In genomic region chr2:233976690-233977294, GRCh38 we compare ENCODE assay signal across 9 cellular contexts. TPM values are rescaled to one million over a fixed set of nuclear protein-coding genes. Genes with fewer than 3 reads are reported as not detected.
DNase-seq lines count a peak whose midpoint lies in the region; ATAC-seq and TF ChIP-seq lines count a peak whose summit lies in the region.
"Had no signal": no experiment of that assay in that cellular context is flagged by ENCODE, and none has a peak within 500 bp of the region (broad histone marks: within the 10 kb centered on the region; RNA-seq: fewer than 3 reads in every experiment).

No MANE protein-coding gene starts in this region.

- H3K4me3 ChIP-seq in CD4-positive, alpha-beta memory T cell (ENCODE audit: low read length in 2 of 2), result no peak overlapping the region
- H3K4me3 ChIP-seq in GM23248 (no peak overlapping the region), psoas muscle (no peak overlapping the region)

- no peaks in the 10 kb centered on the region for H3K36me3 Mint-ChIP-seq in CD4-positive, alpha-beta memory T cell

- in situ Hi-C loops in GM23248 (cut with MboI), result loop anchor here (10.0 to 25.0 kb wide), 2 partner anchors 518 to 1136 kb away; partner anchors contain the start of gene ARL4C

- TF ChIP-seq CTCF in psoas muscle (IDR thresholded peaks at IDR 0.05), result no peak

- H3K9ac ChIP-seq in GM23248, result no peak overlapping the region

- peak; percentile 40 to 69 (median 66) for DNase-seq in CD4-positive, alpha-beta memory T cell
- DNase-seq in GM23248 (peak; percentile 75), NCI-H82 treated with DMSO at 0.1 percent for 48 hours (lab: John Stamatoyannopoulos, UW; ENCODE audit: unreplicated experiment) (peak; percentile 69), dedifferentiated amniotic fluid mesenchymal stem cell (ENCODE audit: extremely low spot score) (peak; percentile 73), middle frontal gyrus (ENCODE audit: extremely low spot score, low spot score) (peak; percentile 9), psoas muscle (no peak)

- H3K79me2 ChIP-seq in GM23248 (ENCODE audit: insufficient read depth), result no peaks in the 10 kb centered on the region

- POLR2A ChIA-PET in CD4-positive, alpha-beta memory T cell (lab: Charles Lee; ENCODE audit: partially characterized antibody), result interaction anchor here (1.1 to 1.8 kb wide), 8 partner anchors 14 to 524 kb away, joined by 3 to 8 read pairs (median 3); no protein-coding TSS in a partner anchor

- CTCF ChIA-PET in CD4-positive, alpha-beta memory T cell (lab: Charles Lee; ENCODE audit: partially characterized antibody), result interaction anchor here (0.8 to 4.3 kb wide), 13 partner anchors 56 to 569 kb away, joined by 3 to 40 read pairs (median 4); partner anchors contain the start of gene ARL4C

- intact Hi-C loops in CD4-positive, alpha-beta memory T cell (cut with micrococcal nuclease), result loop anchor here (1.0 to 5.0 kb wide), 6 partner anchors 56 to 569 kb away; no protein-coding TSS in a partner anchor
- intact Hi-C loops in psoas muscle (cut with DNase I), result loop anchor here in 1 of 2 donors (5.0 to 10.0 kb wide), 2 partner anchors 571 to 1138 kb away; no protein-coding TSS in a partner anchor

- no peak overlapping the region for H3K4me2 ChIP-seq in GM23248 (ENCODE audit: unreplicated experiment)

- no peak overlapping the region for H3K27ac ChIP-seq in CD4-positive, alpha-beta memory T cell (ENCODE audit: low read depth, low read length)
- H3K27ac ChIP-seq in GM23248, result no peak overlapping the region
- H3K27ac ChIP-seq in psoas muscle, result no peak overlapping the region
- H3K27ac ChIP-seq: neutrophil had no signal

- no peaks in the 10 kb centered on the region for H3K27me3 Mint-ChIP-seq in CD4-positive, alpha-beta memory T cell

- H3K36me3 ChIP-seq in CD4-positive, alpha-beta memory T cell (ENCODE audit: insufficient read depth, low read length), result no peaks in the 10 kb centered on the region
- H3K36me3 ChIP-seq in GM23248 (ENCODE audit: low read depth) (no peaks in the 10 kb centered on the region), psoas muscle (ENCODE audit: insufficient read depth in 1 of 2, low read depth in 1 of 2) (no peaks in the 10 kb centered on the region)
- H3K36me3 ChIP-seq: neutrophil had no signal

- H3K4me1 ChIP-seq in CD4-positive, alpha-beta memory T cell (ENCODE audit: insufficient read depth, low read length), result peaks cover 24% of the 10 kb centered on the region
- H3K4me1 ChIP-seq in GM23248 (ENCODE audit: insufficient read depth) (peaks cover 34% of the 10 kb centered on the region), psoas muscle (no peaks in the 10 kb centered on the region)

- 49 to 50% methylated on average over 8 of the region's 8 CpGs for WGBS in GM23248 (ENCODE audit: low coverage in 1 of 2, low lambda C conversion rate in 2 of 2, missing lambda C conversion rate in 2 of 2), 2 experiments
- WGBS in psoas muscle, 3 donors, result 59 to 62% (median 60%) methylated on average over 8 of the region's 8 CpGs

- H2AFZ ChIP-seq in GM23248, result no peak overlapping the region

- H3K9me3 ChIP-seq in CD4-positive, alpha-beta memory T cell (ENCODE audit: control insufficient read depth in 1 of 2, low read length in 2 of 2), result no peaks in the 10 kb centered on the region
- H3K9me3 ChIP-seq in GM23248 (ENCODE audit: low read depth) (no peaks in the 10 kb centered on the region), psoas muscle (no peaks in the 10 kb centered on the region)
- H3K9me3 ChIP-seq: neutrophil had no signal

- H3K27me3 ChIP-seq in CD4-positive, alpha-beta memory T cell (ENCODE audit: insufficient read depth, low read length), result no peaks in the 10 kb centered on the region
- no peaks in the 10 kb centered on the region for H3K27me3 ChIP-seq in GM23248 (replicated peaks; ENCODE audit: insufficient read depth)
- H3K27me3 ChIP-seq in psoas muscle (ENCODE audit: insufficient read depth in 3 of 3, low read length in 2 of 3), result peaks cover 0 to 2% (median 0%) of the 10 kb centered on the region in 3 donors

- H3K27ac Mint-ChIP-seq in CD4-positive, alpha-beta memory T cell, result peak overlapping the region in 6 of 7 donors; percentile 9 to 83 (median 48)

- peaks cover 25 to 38% (median 27%) of the 10 kb centered on the region in 4 donors for H3K4me1 Mint-ChIP-seq in CD4-positive, alpha-beta memory T cell

- H4K20me1 ChIP-seq in GM23248 (ENCODE audit: insufficient read depth), result no peaks in the 10 kb centered on the region

- peaks cover 0 to 2% (median 0%) of the 10 kb centered on the region in 8 donors for H3K9me3 Mint-ChIP-seq in CD4-positive, alpha-beta memory T cell

- peaks cover 14% of the 10 kb centered on the region for H3F3A ChIP-seq in GM23248 (ENCODE audit: insufficient read depth)

- ATAC-seq in psoas muscle (no peak), HG03039 (IDR thresholded peaks at IDR 0.05; ENCODE audit: unreplicated experiment) (no peak), HG02610 (IDR thresholded peaks at IDR 0.05; ENCODE audit: unreplicated experiment) (no peak)

- H3K4me3 Mint-ChIP-seq in CD4-positive, alpha-beta memory T cell, result peak overlapping the region in 6 of 8 donors; percentile 1 to 66 (median 27)

- no peaks in the 10 kb centered on the region for H3K9me2 ChIP-seq in GM23248 (ENCODE audit: insufficient read depth)

RNA-seq across cellular contexts. Expression of gene TRPM8, which starts 59.6 kb away (rescaled TPM):
- total RNA-seq in CD4-positive, alpha-beta memory T cell, result not detected
- polyA plus RNA-seq in CD4-positive, alpha-beta memory T cell, result not detected
- not detected in 2 replicates for total RNA-seq in GM23248 (2014; rRNA removed; shearing (Covaris generic))
- polyA plus RNA-seq in GM23248 (2016; fragmentation: Nextera tagmentation; extraction: Ambion mirVana), result not detected in 2 replicates
- total RNA-seq in psoas muscle, result not detected
- not detected for polyA plus RNA-seq in psoas muscle

Comparison
In these comparisons a context has a peak if more than half of its experiments do, and no peak if none do; other contexts are left out.
1. DNase-seq: peak in CD4-positive, alpha-beta memory T cell (5 of 5), GM23248 (single experiment), NCI-H82 treated with DMSO at 0.1 percent for 48 hours (single experiment), dedifferentiated amniotic fluid mesenchymal stem cell (single experiment) and middle frontal gyrus (single experiment); none in psoas muscle (0 of 2).